In genomic region chr12:30525171-30525570, GRCh38 we compare ENCODE assay signal across 16 cellular contexts.
"Had no signal": no experiment of that assay in that cellular context is flagged by ENCODE, and none has a peak within 500 bp of the region (broad histone marks: within the 10 kb centered on the region; RNA-seq: fewer than 3 reads in every experiment).

No MANE protein-coding gene starts in this region.

- H3K4me3 ChIP-seq: esophagus muscularis mucosa, gastrocnemius medialis, heart right ventricle, right atrium auricular region, thyroid gland had no signal

- H3K36me3 ChIP-seq: esophagus muscularis mucosa, gastrocnemius medialis, heart right ventricle, right atrium auricular region, thyroid gland had no signal

- ATAC-seq: effector memory CD8-positive, alpha-beta T cell; gastrocnemius medialis; heart right ventricle; left lobe of liver; naive thymus-derived CD4-positive, alpha-beta T cell had no signal

- H3K27ac ChIP-seq: epithelial cell of prostate, esophagus muscularis mucosa, gastrocnemius medialis, heart right ventricle, right atrium auricular region, thyroid gland had no signal

- H3K4me1 ChIP-seq: esophagus muscularis mucosa, gastrocnemius medialis, heart right ventricle, right atrium auricular region, thyroid gland had no signal

- H3K9me3 ChIP-seq: esophagus muscularis mucosa, gastrocnemius medialis, heart right ventricle, right atrium auricular region, thyroid gland had no signal

- DNase-seq: effector memory CD8-positive, alpha-beta T cell; gastrocnemius medialis; heart right ventricle; islet precursor cell; mammary epithelial cell; naive thymus-derived CD4-positive, alpha-beta T cell; nephron progenitor cell; small intestine; stimulated activated CD4-positive, alpha-beta T cell treated with anti-CD3 and anti-CD28 coated beads, Interleukin-12 subunit alpha, Interleukin-12 subunit beta, amount 100 ng/mL, for 4 hours; stimulated activated CD4-positive, alpha-beta T cell treated with anti-CD3 and anti-CD28 coated beads, Interleukin-2, amount 100 ng/mL, for 48 hours; stimulated activated naive CD4-positive, alpha-beta T cell treated with Interleukin-2 at 50 U/mL for 16 hours; thyroid gland had no signal

- H3K27me3 ChIP-seq: esophagus muscularis mucosa, gastrocnemius medialis, heart right ventricle, right atrium auricular region, thyroid gland had no signal
